25 cellular contexts compared by ENCODE assay signal in genomic region chr7:135012229-135012628, GRCh38.
"Had no signal": no experiment of that assay in that cellular context is flagged by ENCODE, and none has a peak within 500 bp of the region (broad histone marks: within the 10 kb centered on the region; RNA-seq: fewer than 3 reads in every experiment).

No MANE protein-coding gene starts in this region.

- H3K4me1 ChIP-seq: colonic mucosa, esophagus muscularis mucosa, esophagus squamous epithelium, foreskin keratinocyte, gastrocnemius medialis, gastroesophageal sphincter, heart left ventricle, heart right ventricle had no signal

- H3K27ac Mint-ChIP-seq: dendritic cell treated with granulocyte-macrophage colony-stimulating factor and Interleukin-4, amounts not matched to agents 40 ng/mL and 50 ng/mL, for 4 days; effector memory CD8-positive, alpha-beta T cell; endodermal cell had no signal

- H3K9me3 ChIP-seq: colonic mucosa, esophagus muscularis mucosa, esophagus squamous epithelium, gastrocnemius medialis, gastroesophageal sphincter had no signal

- H3K4me3 Mint-ChIP-seq: dendritic cell treated with granulocyte-macrophage colony-stimulating factor and Interleukin-4, amounts not matched to agents 40 ng/mL and 50 ng/mL, for 4 days; effector memory CD8-positive, alpha-beta T cell; endodermal cell had no signal

- H3K9me3 Mint-ChIP-seq: dendritic cell treated with granulocyte-macrophage colony-stimulating factor and Interleukin-4, amounts not matched to agents 40 ng/mL and 50 ng/mL, for 4 days; effector memory CD8-positive, alpha-beta T cell; endodermal cell had no signal

- H3K27me3 Mint-ChIP-seq: dendritic cell treated with granulocyte-macrophage colony-stimulating factor and Interleukin-4, amounts not matched to agents 40 ng/mL and 50 ng/mL, for 4 days had no signal

- H3K27ac ChIP-seq: colonic mucosa, coronary artery, dorsolateral prefrontal cortex, epithelial cell of prostate, esophagus muscularis mucosa, esophagus squamous epithelium, foreskin keratinocyte, gastrocnemius medialis, gastroesophageal sphincter, heart left ventricle, heart right ventricle had no signal

- H3K36me3 ChIP-seq: colonic mucosa, esophagus muscularis mucosa, esophagus squamous epithelium, gastrocnemius medialis, gastroesophageal sphincter, heart left ventricle, heart right ventricle had no signal

- H3K27me3 ChIP-seq: colonic mucosa, dorsolateral prefrontal cortex, esophagus muscularis mucosa, esophagus squamous epithelium, gastrocnemius medialis, gastroesophageal sphincter, heart left ventricle, heart right ventricle had no signal

- DNase-seq: colonic mucosa; cortex of kidney; dermis blood vessel endothelial cell; dorsolateral prefrontal cortex; effector CD4-positive, alpha-beta T cell; effector CD8-positive, alpha-beta T cell; effector memory CD4-positive, alpha-beta T cell; effector memory CD8-positive, alpha-beta T cell; endodermal cell; erythroblast; esophagus squamous epithelium; foreskin fibroblast; foreskin keratinocyte; foreskin melanocyte; gastrocnemius medialis; glutamatergic neuron; head of caudate nucleus; heart left ventricle; heart right ventricle had no signal

- ATAC-seq: effector memory CD8-positive, alpha-beta T cell; esophagus mucosa; foreskin keratinocyte; gastrocnemius medialis; gastroesophageal sphincter; heart left ventricle; heart right ventricle had no signal

- H3K4me1 Mint-ChIP-seq: endodermal cell had no signal

- H3K4me3 ChIP-seq: colonic mucosa, coronary artery, dorsolateral prefrontal cortex, esophagus muscularis mucosa, esophagus squamous epithelium, gastrocnemius medialis, gastroesophageal sphincter, heart left ventricle, heart right ventricle had no signal
